In genomic region chr6:33621396-33622388, GRCh38 we compare ENCODE assay signal across 8 cellular contexts. TPM values are rescaled to one million over a fixed set of nuclear protein-coding genes. Genes with fewer than 3 reads are reported as not detected.
DNase-seq lines count a peak whose midpoint lies in the region; TF ChIP-seq lines count a peak whose summit lies in the region.

No MANE protein-coding gene starts in this region.

- H3K27ac ChIP-seq in HEK293 (ENCODE audit: extremely low read depth, low read depth, low read length): peak overlapping the region; percentile 77; the same call in 1 of the 2 replicates
- H3K27ac ChIP-seq in ovary: peak overlapping the region; percentile 52 to 62

- H3K4me1 ChIP-seq in HEK293 (ENCODE audit: control insufficient read depth, insufficient read depth, low read length) (peaks cover 10% of the 10 kb centered on the region), ovary (ENCODE audit: insufficient read depth) (no peaks in the 10 kb centered on the region)

- no peak for TF ChIP-seq POLR2A in ovary (IDR thresholded peaks at IDR 0.05)

- intact Hi-C loops in ovary (cut with DNase I): loop anchor here in 1 of 4 donors (5.0 kb wide), 1 partner anchor 34 kb away; no protein-coding TSS in a partner anchor

- CTCF ChIA-PET in HEK293 (lab: Yijun Ruan, JAX): interaction anchor here (0.6 to 3.1 kb wide), 9 partner anchors 11 to 42 kb away, joined by 3 to 22 read pairs (median 5); partner anchors contain the start of gene BAK1

- H3K9me3 ChIP-seq in HEK293 (ENCODE audit: control insufficient read depth, insufficient read depth, low read depth, low read length) (no peaks in the 10 kb centered on the region), ovary (no peaks in the 10 kb centered on the region)

- peak overlapping the region; percentile 79 for H3K4me3 ChIP-seq in GM06990 (replicated peaks; ENCODE audit: low read depth, low read length)
- peak overlapping the region; percentile 70 for H3K4me3 ChIP-seq in HEK293 (ENCODE audit: low read depth, low read length)
- peak overlapping the region; percentile 51 for H3K4me3 ChIP-seq in ovary

- POLR2A ChIA-PET in HEK293 (lab: Yijun Ruan, JAX): interaction anchor here (0.9 to 4.2 kb wide), 11 partner anchors 9 to 350 kb away, joined by 3 to 19 read pairs (median 5); partner anchors contain the start of genes BAK1, RPS18, UQCC2 and VPS52

- TF ChIP-seq CTCF in GM06990 (IDR thresholded peaks at IDR 0.05; ENCODE audit: insufficient read depth, low read length, poor library complexity, severe bottlenecking): no peak
- no peak; the same call in 1 of the 2 replicates for TF ChIP-seq CTCF in HEK293 (tag by site-specific recombination; IDR thresholded peaks at IDR 0.05)
- no peak for TF ChIP-seq CTCF in ovary (IDR thresholded peaks at IDR 0.05)

- H3K36me3 ChIP-seq in GM06990 (ENCODE audit: control insufficient read depth, insufficient read depth, low read length): peaks cover 1% of the 10 kb centered on the region
- H3K36me3 ChIP-seq in HEK293 (ENCODE audit: control insufficient read depth in 2 of 2, insufficient read depth in 1 of 2, low read length in 2 of 2): peaks cover 0 to 3% of the 10 kb centered on the region in 2 experiments; a peak in 2 of 3 replicates
- no peaks in the 10 kb centered on the region for H3K36me3 ChIP-seq in ovary

- no peaks in the 10 kb centered on the region for H3K27me3 ChIP-seq in GM06990 (replicated peaks; ENCODE audit: control insufficient read depth, insufficient read depth, low read length)
- no peaks in the 10 kb centered on the region for H3K27me3 ChIP-seq in ovary

- DNase-seq in GM06990 (ENCODE audit: extremely low read depth, insufficient read length) (peak; percentile 54), NCI-H2029 (lab: John Stamatoyannopoulos, UW) (peak; percentile 46), activated T-cell treated with anti-CD3 and anti-CD28 coated beads for 4 hours (peak; percentile 65), fibroblast of gingiva (ENCODE audit: low read depth) (peak; percentile 35), ovary (peak; percentile 43 to 72 (median 61)), NK-92 (lab: John Stamatoyannopoulos, UW; ENCODE audit: unreplicated experiment) (no peak), NCI-H526 treated with DMSO at 0.1 percent for 48 hours (lab: John Stamatoyannopoulos, UW) (no peak)

- no peak for TF ChIP-seq EP300 in ovary (IDR thresholded peaks at IDR 0.05)

- 2 to 8% (median 5%) methylated on average over 17 to 71 of the region's 71 CpGs for WGBS in ovary, 3 donors

TF ChIP-seq in HEK293, 187 proteins besides CTCF, POLR2A, EP300 and RAD21 (continues in another document):
- TF ChIP-seq ZNF530 (tag by site-specific recombination; IDR thresholded peaks at IDR 0.05; ENCODE audit: low read depth): no peak
- no peak for TF ChIP-seq ELK4 (IDR thresholded peaks at IDR 0.05; ENCODE audit: borderline replicate concordance, low read depth, low read length)
- no peak for TF ChIP-seq MEIS1 (CRISPR knock-in tag; IDR thresholded peaks at IDR 0.05; ENCODE audit: borderline replicate concordance)
- no peak for TF ChIP-seq ZNF146 (tag by site-specific recombination; IDR thresholded peaks at IDR 0.05)
- no peak for TF ChIP-seq ZNF223 (tag by site-specific recombination; IDR thresholded peaks at IDR 0.05)
- no peak for TF ChIP-seq INSM2 (tag by site-specific recombination; IDR thresholded peaks at IDR 0.05)
- TF ChIP-seq ZBTB17 (tag by site-specific recombination; IDR thresholded peaks at IDR 0.05): peak; percentile 67
- TF ChIP-seq ZNF133 (tag by site-specific recombination; IDR thresholded peaks at IDR 0.05): no peak
- TF ChIP-seq ZNF677 (tag by site-specific recombination; IDR thresholded peaks at IDR 0.05): no peak
- TF ChIP-seq ZNF555 (tag by site-specific recombination; conservative IDR thresholded peaks at IDR 0.05): no peak
- no peak for TF ChIP-seq ZNF404 (tag by site-specific recombination; IDR thresholded peaks at IDR 0.05)
- no peak for TF ChIP-seq REPIN1 (tag by site-specific recombination; IDR thresholded peaks at IDR 0.05; ENCODE audit: low read depth)
- peak; percentile 70; the same call in 1 of the 2 replicates for TF ChIP-seq HIC1 (tag by site-specific recombination; IDR thresholded peaks at IDR 0.05)
- TF ChIP-seq ZNF169 (tag by site-specific recombination; IDR thresholded peaks at IDR 0.05): no peak
- TF ChIP-seq EGR2 (tag by site-specific recombination; IDR thresholded peaks at IDR 0.05; ENCODE audit: low read depth): peak; percentile 99
- no peak for TF ChIP-seq ZNF148 (tag by site-specific recombination; IDR thresholded peaks at IDR 0.05; ENCODE audit: borderline replicate concordance)
- 0 out of 2 replicates have a peak, but pooled peaks have one; percentile 11 for TF ChIP-seq ZNF777 (tag by site-specific recombination; IDR thresholded peaks at IDR 0.05; ENCODE audit: borderline replicate concordance)
- TF ChIP-seq ZNF510 (tag by site-specific recombination; IDR thresholded peaks at IDR 0.05; ENCODE audit: insufficient replicate concordance): no peak
- peak; percentile 58; the same call in 1 of the 2 replicates for TF ChIP-seq KLF8 (tag by site-specific recombination; IDR thresholded peaks at IDR 0.05)

RNA-seq across cellular contexts. Expression of gene ITPR3, which starts 0.6 kb away (rescaled TPM):
- 10 to 100 TPM in 6 of 7 donors, 1 to 10 TPM in 1; 3.7 to 31.1 (median 20.1) TPM for total RNA-seq in ovary
- polyA plus RNA-seq in ovary: 1 to 10 TPM; 3.6 to 6.9 TPM

RNA-seq across cellular contexts. Expression of gene BAK1, which starts 41.6 kb away (rescaled TPM):
- 10 to 100 TPM in 4 of 7 donors, 1 to 10 TPM in 3; 3.9 to 16.9 (median 10.4) TPM for total RNA-seq in ovary
- 10 to 100 TPM in 1 of 2 donors, 1 to 10 TPM in 1; 9.8 to 12.2 TPM for polyA plus RNA-seq in ovary

Comparison
In these comparisons a context has a peak if more than half of its experiments do, and no peak if none do; other contexts are left out.
1. DNase-seq: peak in GM06990 (single experiment), NCI-H2029 (single experiment), activated T-cell treated with anti-CD3 and anti-CD28 coated beads for 4 hours (single experiment), fibroblast of gingiva (single experiment) and ovary (5 of 5); none in NK-92 (single experiment) and NCI-H526 treated with DMSO at 0.1 percent for 48 hours (single experiment).
2. Peak in every context shown above with its lines, with median percentiles within 50 percentile points of each other: H3K4me3 ChIP-seq.